Comparison of ENCODE assay signal across 1 cellular context in genomic region chr18:57789105-57789504, GRCh38.
TF ChIP-seq lines count a peak whose summit lies in the region.

No MANE protein-coding gene starts in this region.

TF ChIP-seq in HCT116, 20 proteins besides CTCF, POLR2A, EP300 and RAD21 (continued from another document):
- TF ChIP-seq FOSL1 (IDR thresholded peaks at IDR 0.05; ENCODE audit: low read depth): peak; percentile 78
- no peak for TF ChIP-seq ZNF274 (IDR thresholded peaks at IDR 0.05; ENCODE audit: low read depth, low read length)
- no peak for TF ChIP-seq SRF (IDR thresholded peaks at IDR 0.05; ENCODE audit: low read depth)
- TF ChIP-seq ATF3 (IDR thresholded peaks at IDR 0.05): no peak
- TF ChIP-seq, protein P1, sequence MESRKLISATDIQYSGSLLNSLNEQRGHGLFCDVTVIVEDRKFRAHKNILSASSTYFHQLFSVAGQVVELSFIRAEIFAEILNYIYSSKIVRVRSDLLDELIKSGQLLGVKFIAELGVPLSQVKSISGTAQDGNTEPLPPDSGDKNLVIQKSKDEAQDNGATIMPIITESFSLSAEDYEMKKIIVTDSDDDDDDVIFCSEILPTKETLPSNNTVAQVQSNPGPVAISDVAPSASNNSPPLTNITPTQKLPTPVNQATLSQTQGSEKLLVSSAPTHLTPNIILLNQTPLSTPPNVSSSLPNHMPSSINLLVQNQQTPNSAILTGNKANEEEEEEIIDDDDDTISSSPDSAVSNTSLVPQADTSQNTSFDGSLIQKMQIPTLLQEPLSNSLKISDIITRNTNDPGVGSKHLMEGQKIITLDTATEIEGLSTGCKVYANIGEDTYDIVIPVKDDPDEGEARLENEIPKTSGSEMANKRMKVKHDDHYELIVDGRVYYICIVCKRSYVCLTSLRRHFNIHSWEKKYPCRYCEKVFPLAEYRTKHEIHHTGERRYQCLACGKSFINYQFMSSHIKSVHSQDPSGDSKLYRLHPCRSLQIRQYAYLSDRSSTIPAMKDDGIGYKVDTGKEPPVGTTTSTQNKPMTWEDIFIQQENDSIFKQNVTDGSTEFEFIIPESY (IDR thresholded peaks at IDR 0.05; ENCODE audit: extremely low read depth, insufficient replicate concordance, low read length): no peak
- peak; percentile 9; the same call in 1 of the 2 replicates for TF ChIP-seq SIN3A (IDR thresholded peaks at IDR 0.05; ENCODE audit: low read depth)
- no peak for TF ChIP-seq TCF7L2 (IDR thresholded peaks at IDR 0.05; ENCODE audit: borderline replicate concordance, extremely low read depth, insufficient read depth, insufficient read length)
- TF ChIP-seq EZH2phosphoT487 (IDR thresholded peaks at IDR 0.05; ENCODE audit: borderline replicate concordance): no peak
- no peak for TF ChIP-seq ELF1 (IDR thresholded peaks at IDR 0.05; ENCODE audit: borderline replicate concordance, low read depth)
- no peak for TF ChIP-seq EGR1 (IDR thresholded peaks at IDR 0.05; ENCODE audit: low read depth)
